10 cellular contexts compared by ENCODE assay signal in genomic region chr5:10626473-10627013, GRCh38.
DNase-seq lines count a peak whose midpoint lies in the region; ATAC-seq and TF ChIP-seq lines count a peak whose summit lies in the region.
"Had no signal": no experiment of that assay in that cellular context is flagged by ENCODE, and none has a peak within 500 bp of the region (broad histone marks: within the 10 kb centered on the region; RNA-seq: fewer than 3 reads in every experiment).

No MANE protein-coding gene starts in this region.

- peak overlapping the region; percentile 81; the same call in 1 of the 2 replicates for H3K4me2 ChIP-seq in PC-3 (ENCODE audit: low read length)

- no peak for TF ChIP-seq POLR2A in tibial nerve (IDR thresholded peaks at IDR 0.05)

- no peaks in the 10 kb centered on the region for H4K20me1 ChIP-seq in PC-3 (ENCODE audit: low read length)

- no peak overlapping the region for H3K4me3 ChIP-seq in right atrium auricular region
- H3K4me3 ChIP-seq in PC-3 (ENCODE audit: low read length): no peak overlapping the region
- H3K4me3 ChIP-seq in fibroblast of villous mesenchyme (ENCODE audit: low read depth, low read length): no peak overlapping the region
- no peak overlapping the region for H3K4me3 ChIP-seq in tibial nerve

- no peaks in the 10 kb centered on the region for H3K79me2 ChIP-seq in PC-3 (ENCODE audit: low read length)

- H3K9me2 ChIP-seq in PC-3 (replicated peaks; ENCODE audit: low read length): no peaks in the 10 kb centered on the region

- intact Hi-C loops in Right ventricle myocardium inferior (cut with DNase I): loop anchor here (1.0 to 5.0 kb wide), 3 partner anchors 22 to 174 kb away; partner anchors contain the start of gene ANKRD33B
- intact Hi-C loops in PC-3 (cut with micrococcal nuclease): loop anchor here (5.0 kb wide), 1 partner anchor 69 kb away; no protein-coding TSS in a partner anchor

- H2AFZ ChIP-seq in PC-3 (ENCODE audit: low read length): no peak overlapping the region

- DNase-seq in Right ventricle myocardium inferior (ENCODE audit: missing footprints) (no peak), right atrium auricular region (ENCODE audit: low spot score) (no peak), PC-3 (no peak), fibroblast of villous mesenchyme (ENCODE audit: low read depth) (peak; percentile 78), tibial nerve (ENCODE audit: low spot score in 2 of 2) (peak in 1 of 2 donors; percentile 34), glomerular visceral epithelial cell (ENCODE audit: extremely low spot score) (no peak), HT-29 (ENCODE audit: low spot score) (no peak)
- DNase-seq: activated effector memory CD4-positive, alpha-beta T cell treated with anti-CD3 and anti-CD28 coated beads, Interleukin-2, amount 50 U/mL, for 16 hours; T-helper 17 cell had no signal

- BruUV-seq in PC-3 (replicated peaks; lab: Mats Ljungman, UMichigan): no TSS peak

- POLR2A ChIA-PET in PC-3 (lab: Charles Lee; ENCODE audit: unreplicated experiment): no interaction called here

- H3K4me1 ChIP-seq in right atrium auricular region (peaks cover 0 to 24% of the 10 kb centered on the region in 2 donors), PC-3 (ENCODE audit: insufficient read depth, low read length) (peaks cover 12% of the 10 kb centered on the region), tibial nerve (peaks cover 0 to 46% (median 12%) of the 10 kb centered on the region in 4 donors)

- H3F3A ChIP-seq in PC-3 (ENCODE audit: low read length, unreplicated experiment): no peaks in the 10 kb centered on the region

- CTCF ChIA-PET in PC-3 (lab: Charles Lee): interaction anchor here (2.2 kb wide), 1 partner anchor 174 kb away, joined by 38 read pairs; no protein-coding TSS in a partner anchor

- H3K27ac ChIP-seq in right atrium auricular region (peak overlapping the region in 1 of 2 donors; percentile 55), PC-3 (ENCODE audit: low read length) (no peak overlapping the region), tibial nerve (peak overlapping the region; percentile 79 to 94 (median 82))

- no peaks in the 10 kb centered on the region for H3K36me3 ChIP-seq in right atrium auricular region
- peaks cover 3% of the 10 kb centered on the region; the same call in 1 of the 2 replicates for H3K36me3 ChIP-seq in PC-3 (ENCODE audit: low read depth, low read length)
- peaks cover 0 to 6% (median 0%) of the 10 kb centered on the region in 3 donors for H3K36me3 ChIP-seq in tibial nerve

- TF ChIP-seq EP300 in tibial nerve (IDR thresholded peaks at IDR 0.05): peak in 1 of 2 donors; percentile 49

- H3K27me3 ChIP-seq in right atrium auricular region (no peaks in the 10 kb centered on the region), PC-3 (ENCODE audit: low read length) (no peaks in the 10 kb centered on the region), tibial nerve (no peaks in the 10 kb centered on the region)

- no peak for TF ChIP-seq CTCF in right atrium auricular region (IDR thresholded peaks at IDR 0.05)
- TF ChIP-seq CTCF in PC-3 (conservative IDR thresholded peaks at IDR 0.05; ENCODE audit: low read depth, low read length): no peak
- no peak for TF ChIP-seq CTCF in fibroblast of villous mesenchyme (IDR thresholded peaks at IDR 0.05; ENCODE audit: insufficient read depth, low read depth, low read length)
- TF ChIP-seq CTCF in tibial nerve (IDR thresholded peaks at IDR 0.05): no peak

- WGBS in tibial nerve, 2 donors: 81 to 84% methylated on average over 12 of the region's 12 CpGs

- ATAC-seq in Right ventricle myocardium inferior (peak; percentile 18), PC-3 (no peak), esophagus mucosa (no peak)

- H3K9ac ChIP-seq in PC-3 (ENCODE audit: low read length): no peak overlapping the region

- H3K9me3 ChIP-seq in right atrium auricular region (peaks cover 0 to under 1% of the 10 kb centered on the region in 2 donors), PC-3 (ENCODE audit: low read length) (no peaks in the 10 kb centered on the region), tibial nerve (no peaks in the 10 kb centered on the region)
